Comparison of ENCODE assay signal across 17 cellular contexts in the genomic region with DNA sequence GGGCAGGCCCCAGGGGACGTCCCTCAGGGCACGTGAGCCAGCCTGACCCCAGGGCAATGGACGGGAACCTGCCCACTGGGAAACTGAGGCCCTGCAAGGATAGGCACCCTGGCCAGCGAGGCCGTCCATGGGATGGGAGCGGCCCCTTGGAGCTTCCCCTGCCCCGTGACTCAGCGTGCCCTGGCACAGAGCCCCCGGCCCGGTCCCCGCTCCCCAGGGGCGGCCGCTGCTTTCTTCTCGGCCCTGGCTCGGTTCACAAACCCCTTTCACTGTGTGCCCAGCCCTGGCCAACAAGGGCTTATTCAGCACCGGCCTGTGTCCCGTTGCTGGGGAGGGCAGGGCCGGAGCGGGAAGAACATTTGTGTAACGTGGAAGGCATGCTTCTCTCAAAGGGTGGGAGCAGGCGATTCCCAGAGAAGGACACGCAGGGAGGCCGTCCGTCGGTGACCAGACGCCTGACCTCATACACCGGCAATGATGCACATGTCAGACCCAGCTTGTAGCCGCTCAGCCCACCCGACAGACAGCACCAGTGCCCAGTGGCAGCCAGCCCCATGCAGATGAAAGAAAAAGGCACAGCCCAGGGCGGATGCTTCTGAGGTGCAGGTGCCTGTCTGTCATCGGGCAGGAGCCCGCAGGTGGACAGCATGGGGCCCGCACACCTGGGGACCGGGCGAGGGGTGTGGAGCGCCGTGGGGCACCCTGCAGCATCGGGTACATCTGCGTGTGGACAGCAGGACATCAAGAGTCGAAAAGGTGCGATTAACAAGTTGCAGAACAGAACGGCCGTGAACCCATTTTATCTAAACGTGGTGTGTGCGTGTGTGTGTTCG.
A peak's percentile ranks its signal among the peaks of the same experiment; 100 is the strongest.
DNase-seq lines count a peak whose midpoint lies in the region; ATAC-seq and TF ChIP-seq lines count a peak whose summit lies in the region.
"Had no signal": no experiment of that assay in that cellular context is flagged by ENCODE, and none has a peak within 500 bp of the region (broad histone marks: within the 10 kb centered on the region; RNA-seq: fewer than 3 reads in every experiment).

No MANE protein-coding gene starts in this region.

- H3K27ac Mint-ChIP-seq in mesothelial cell of epicardium: no peak overlapping the region
- H3K27ac Mint-ChIP-seq: activated CD8-positive, alpha-beta memory T cell treated with anti-CD3 and anti-CD28 coated beads, Interleukin-2, amount 10 ng/mL, durations not matched to agents 7 days and 5 days; nephron progenitor cell; T-cell had no signal

- H3K4me1 Mint-ChIP-seq in mesothelial cell of epicardium: peaks cover 2% of the 10 kb centered on the region
- H3K4me1 Mint-ChIP-seq: activated CD8-positive, alpha-beta memory T cell treated with anti-CD3 and anti-CD28 coated beads, Interleukin-2, amount 10 ng/mL, durations not matched to agents 7 days and 5 days; T-cell had no signal

- intact Hi-C loops in left cardiac atrium (cut with DNase I): no loop called here
- intact Hi-C loops in posterior vena cava (cut with DNase I): no loop called here

- no peak overlapping the region for H3K4me3 Mint-ChIP-seq in mesothelial cell of epicardium
- H3K4me3 Mint-ChIP-seq: activated CD8-positive, alpha-beta memory T cell treated with anti-CD3 and anti-CD28 coated beads, Interleukin-2, amount 10 ng/mL, durations not matched to agents 7 days and 5 days; nephron progenitor cell; T-cell had no signal

- H3K4me1 ChIP-seq in BE2C (no peaks in the 10 kb centered on the region), SJCRH30 (no peaks in the 10 kb centered on the region)
- H3K4me1 ChIP-seq: left lung had no signal

- no peak for TF ChIP-seq CTCF in BE2C (IDR thresholded peaks at IDR 0.05; ENCODE audit: low read depth, low read length)
- no peak for TF ChIP-seq CTCF in mesothelial cell of epicardium (IDR thresholded peaks at IDR 0.05; ENCODE audit: unreplicated experiment)

- ATAC-seq in left cardiac atrium: peak; percentile 58
- ATAC-seq in GM19035 (IDR thresholded peaks at IDR 0.05; ENCODE audit: unreplicated experiment): no peak
- ATAC-seq: activated CD8-positive, alpha-beta memory T cell treated with anti-CD3 and anti-CD28 coated beads, Interleukin-2, amount 10 ng/mL, durations not matched to agents 7 days and 5 days; T-cell had no signal

- H3K36me3 Mint-ChIP-seq in mesothelial cell of epicardium: no peaks in the 10 kb centered on the region
- H3K36me3 Mint-ChIP-seq: activated CD8-positive, alpha-beta memory T cell treated with anti-CD3 and anti-CD28 coated beads, Interleukin-2, amount 10 ng/mL, durations not matched to agents 7 days and 5 days; T-cell had no signal

- H3K4me3 ChIP-seq in BE2C (ENCODE audit: low read depth, low read length): no peak overlapping the region
- H3K4me3 ChIP-seq in SJCRH30: no peak overlapping the region
- H3K4me3 ChIP-seq: left lung had no signal

- H3K9me3 ChIP-seq in BE2C (peaks cover 4% of the 10 kb centered on the region; the same call in 1 of the 2 replicates), SJCRH30 (replicated peaks) (no peaks in the 10 kb centered on the region)
- H3K9me3 ChIP-seq: left lung had no signal

- H3K27me3 Mint-ChIP-seq in mesothelial cell of epicardium (ENCODE audit: low read depth): peaks cover 3% of the 10 kb centered on the region
- H3K27me3 Mint-ChIP-seq: activated CD8-positive, alpha-beta memory T cell treated with anti-CD3 and anti-CD28 coated beads, Interleukin-2, amount 10 ng/mL, durations not matched to agents 7 days and 5 days; T-cell had no signal

- H3K27me3 ChIP-seq in BE2C: no peaks in the 10 kb centered on the region
- H3K27me3 ChIP-seq in SJCRH30: no peaks in the 10 kb centered on the region

- H3K9me3 Mint-ChIP-seq in mesothelial cell of epicardium: no peaks in the 10 kb centered on the region
- H3K9me3 Mint-ChIP-seq: T-cell had no signal

- H3K36me3 ChIP-seq in BE2C (no peaks in the 10 kb centered on the region), SJCRH30 (no peaks in the 10 kb centered on the region)
- H3K36me3 ChIP-seq: left lung had no signal

- DNase-seq in BE2C (peak; percentile 6), astrocyte of the hippocampus (ENCODE audit: low read depth, low spot score) (peak; percentile 41), left cardiac atrium (no peak), posterior vena cava (ENCODE audit: low spot score) (peak; percentile 88), mesothelial cell of epicardium (ENCODE audit: low spot score in 2 of 2, unreplicated experiment in 2 of 2) (no peak), NCI-H1092 treated with DMSO at 0.1 percent for 48 hours (lab: John Stamatoyannopoulos, UW) (no peak), SJCRH30 (no peak)
- DNase-seq: activated CD8-positive, alpha-beta memory T cell treated with anti-CD3 and anti-CD28 coated beads, Interleukin-2, amount 10 ng/mL, durations not matched to agents 7 days and 5 days; AML-193; DMS79 treated with DMSO at 0.1 percent for 48 hours; HCEC 1CT; NCI-H1436; nephron progenitor cell; small intestine; T-cell had no signal

- no peak overlapping the region for H3K27ac ChIP-seq in SJCRH30
- H3K27ac ChIP-seq: left lung had no signal

Comparison
In these comparisons a context has a peak if more than half of its experiments do, and no peak if none do; other contexts are left out.
1. DNase-seq: peak in BE2C (single experiment), astrocyte of the hippocampus (single experiment) and posterior vena cava (single experiment); none in left cardiac atrium (single experiment), mesothelial cell of epicardium (0 of 2), NCI-H1092 treated with DMSO at 0.1 percent for 48 hours (single experiment) and SJCRH30 (0 of 2).